ENCODE assay signal across 8 cellular contexts in the genomic region with DNA sequence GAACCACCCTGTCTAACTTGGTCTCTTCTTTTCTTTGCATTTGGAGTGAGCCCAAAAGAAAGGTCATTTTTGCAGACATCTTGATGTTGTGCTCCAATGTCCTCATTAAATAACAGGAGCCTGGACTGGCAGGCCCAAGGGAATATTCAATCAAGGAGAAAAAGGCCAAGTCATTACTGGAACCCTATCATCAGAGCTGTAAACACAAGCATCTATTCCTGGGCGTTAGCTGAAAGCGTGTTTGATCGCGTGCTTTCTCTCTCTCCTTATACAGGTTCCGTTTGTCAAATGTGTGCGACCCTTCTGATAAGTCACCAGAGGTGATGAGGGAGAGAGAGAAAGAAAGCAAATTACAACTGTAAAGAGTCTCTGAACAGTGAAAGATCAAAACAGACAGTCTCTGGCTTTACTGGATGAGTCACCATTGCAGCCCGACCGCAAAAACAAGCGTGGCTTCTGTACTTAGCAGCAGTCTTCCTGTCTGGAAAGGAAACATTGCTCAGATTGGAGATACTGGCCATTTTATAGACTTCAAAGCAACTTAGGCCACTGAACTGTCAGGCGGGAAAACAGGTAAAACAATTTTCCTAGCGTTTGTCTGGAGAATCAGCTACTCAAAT. TPM values are rescaled to one million over a fixed set of nuclear protein-coding genes. Genes with fewer than 3 reads are reported as not detected.
DNase-seq lines count a peak whose midpoint lies in the region; ATAC-seq lines count a peak whose summit lies in the region.

No MANE protein-coding gene starts in this region.

- POLR2A ChIA-PET in naive thymus-derived CD8-positive, alpha-beta T cell (lab: Charles Lee): interaction anchor here (0.5 to 1.2 kb wide), 4 partner anchors 11 to 1391 kb away, joined by 3 to 6 read pairs (median 4); no protein-coding TSS in a partner anchor

- H3K4me1 Mint-ChIP-seq in central memory CD8-positive, alpha-beta T cell: peaks cover 49% of the 10 kb centered on the region
- peaks cover 11 to 28% (median 24%) of the 10 kb centered on the region in 4 donors for H3K4me1 Mint-ChIP-seq in naive thymus-derived CD8-positive, alpha-beta T cell
- H3K4me1 Mint-ChIP-seq in stimulated activated naive CD8-positive, alpha-beta T cell treated with anti-CD3 and anti-CD28 coated beads, Interleukin-15, amount 100 ng/mL, for 72 hours: peaks cover 23% of the 10 kb centered on the region

- H3K4me3 Mint-ChIP-seq in central memory CD8-positive, alpha-beta T cell: peak overlapping the region; percentile 65
- peak overlapping the region; percentile 27 to 82 (median 72) for H3K4me3 Mint-ChIP-seq in naive thymus-derived CD8-positive, alpha-beta T cell
- H3K4me3 Mint-ChIP-seq in stimulated activated naive CD8-positive, alpha-beta T cell treated with anti-CD3 and anti-CD28 coated beads, Interleukin-15, amount 100 ng/mL, for 72 hours: peak overlapping the region; percentile 67 to 74

- H3K27me3 Mint-ChIP-seq in central memory CD8-positive, alpha-beta T cell: no peaks in the 10 kb centered on the region
- no peaks in the 10 kb centered on the region for H3K27me3 Mint-ChIP-seq in naive thymus-derived CD8-positive, alpha-beta T cell
- no peaks in the 10 kb centered on the region for H3K27me3 Mint-ChIP-seq in stimulated activated naive CD8-positive, alpha-beta T cell treated with anti-CD3 and anti-CD28 coated beads, Interleukin-15, amount 100 ng/mL, for 72 hours

- peak; percentile 24 to 57 (median 46) for DNase-seq in activated CD4-positive, CD25-positive, alpha-beta regulatory T cell (lab: John Stamatoyannopoulos, UW)
- DNase-seq in central memory CD8-positive, alpha-beta T cell (ENCODE audit: low spot score in 2 of 2): peak; percentile 39 to 73
- DNase-seq in naive thymus-derived CD8-positive, alpha-beta T cell: peak; percentile 22 to 86 (median 63)
- DNase-seq in stimulated activated naive CD8-positive, alpha-beta T cell treated with anti-CD3 and anti-CD28 coated beads, Interleukin-15, amount 100 ng/mL, for 72 hours: peak; percentile 62 to 80
- DNase-seq in cerebellar cortex (ENCODE audit: low spot score) (no peak), 8988T (no peak)

- peak; percentile 51 for ATAC-seq in GM19372 (IDR thresholded peaks at IDR 0.05; ENCODE audit: low read depth, unreplicated experiment)
- ATAC-seq in HG03565 (IDR thresholded peaks at IDR 0.05; ENCODE audit: unreplicated experiment): peak; percentile 93
- peak; percentile 98 for ATAC-seq in central memory CD8-positive, alpha-beta T cell (replicated peaks; ENCODE audit: extremely low read depth, poor library complexity, severe bottlenecking)
- ATAC-seq in naive thymus-derived CD8-positive, alpha-beta T cell: peak; percentile 95 to 99
- peak; percentile 98 for ATAC-seq in stimulated activated naive CD8-positive, alpha-beta T cell treated with anti-CD3 and anti-CD28 coated beads, Interleukin-15, amount 100 ng/mL, for 72 hours

- H3K36me3 Mint-ChIP-seq in central memory CD8-positive, alpha-beta T cell (ENCODE audit: insufficient read depth): peaks cover 27% of the 10 kb centered on the region
- H3K36me3 Mint-ChIP-seq in naive thymus-derived CD8-positive, alpha-beta T cell: peaks cover 0 to 5% (median 0%) of the 10 kb centered on the region in 3 donors

- peak overlapping the region; percentile 95 for H3K27ac Mint-ChIP-seq in central memory CD8-positive, alpha-beta T cell (ENCODE audit: low read depth)
- H3K27ac Mint-ChIP-seq in naive thymus-derived CD8-positive, alpha-beta T cell: peak overlapping the region; percentile 66 to 99 (median 90)
- H3K27ac Mint-ChIP-seq in stimulated activated naive CD8-positive, alpha-beta T cell treated with anti-CD3 and anti-CD28 coated beads, Interleukin-15, amount 100 ng/mL, for 72 hours: peak overlapping the region; percentile 92 to 93

- H3K9me3 Mint-ChIP-seq in central memory CD8-positive, alpha-beta T cell: peaks cover 9% of the 10 kb centered on the region
- H3K9me3 Mint-ChIP-seq in naive thymus-derived CD8-positive, alpha-beta T cell: peaks cover 0 to 11% (median 0%) of the 10 kb centered on the region in 9 donors
- H3K9me3 Mint-ChIP-seq in stimulated activated naive CD8-positive, alpha-beta T cell treated with anti-CD3 and anti-CD28 coated beads, Interleukin-15, amount 100 ng/mL, for 72 hours: peaks cover 11% of the 10 kb centered on the region in 2 donors

RNA-seq across cellular contexts. Expression of a gene that starts 39.5 kb away (rescaled TPM):
- total RNA-seq in naive thymus-derived CD8-positive, alpha-beta T cell: 1 to 10 TPM; 5.3 to 5.7 TPM
- 10 to 100 TPM in 1 of 3 donors, under 1 TPM in 2; 0.04 to 10.6 (median 0.47) TPM for polyA plus RNA-seq in naive thymus-derived CD8-positive, alpha-beta T cell

Comparison
In these comparisons a context has a peak if more than half of its experiments do, and no peak if none do; other contexts are left out.
1. DNase-seq: peak in activated CD4-positive, CD25-positive, alpha-beta regulatory T cell (4 of 4), central memory CD8-positive, alpha-beta T cell (2 of 2), naive thymus-derived CD8-positive, alpha-beta T cell (10 of 10) and stimulated activated naive CD8-positive, alpha-beta T cell treated with anti-CD3 and anti-CD28 coated beads, Interleukin-15, amount 100 ng/mL, for 72 hours (2 of 2); none in cerebellar cortex (single experiment) and 8988T (single experiment).
2. Peak in every context shown above with its lines, with median percentiles within 50 percentile points of each other: ATAC-seq, H3K27ac Mint-ChIP-seq and H3K4me3 Mint-ChIP-seq.